In the genomic region with DNA sequence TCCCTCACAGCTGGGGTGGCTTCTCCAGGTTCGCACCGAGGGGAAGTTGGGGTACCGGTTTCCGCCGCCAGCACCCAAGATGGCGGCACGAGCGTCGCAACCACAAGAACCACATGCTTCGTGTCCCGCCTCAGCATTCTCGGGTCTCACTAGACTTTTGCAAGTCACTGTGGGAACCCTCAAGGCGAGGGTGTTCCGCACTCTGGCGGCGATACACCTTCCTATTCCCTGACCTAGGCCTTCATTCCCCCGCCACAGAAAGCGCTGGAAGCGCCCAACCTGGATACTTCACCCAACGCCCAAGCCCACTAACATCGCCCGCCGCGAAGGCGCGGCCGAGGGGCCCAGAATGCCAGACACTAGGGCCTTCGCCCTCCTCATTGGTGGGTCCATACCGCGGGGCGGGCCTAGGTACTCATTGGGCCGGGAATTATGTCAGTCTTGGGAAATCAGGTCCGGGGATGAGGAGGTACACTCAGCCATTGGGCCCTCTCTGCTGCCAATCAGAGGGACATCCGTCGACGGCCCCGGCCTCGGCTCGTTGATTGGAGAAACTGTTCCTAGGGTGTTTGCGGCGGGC, we compare ENCODE assay signal across 8 cellular contexts. TPM values are rescaled to one million over a fixed set of nuclear protein-coding genes. Genes with fewer than 3 reads are reported as not detected.
DNase-seq lines count a peak whose midpoint lies in the region; ATAC-seq and TF ChIP-seq lines count a peak whose summit lies in the region.

No MANE protein-coding gene starts in this region.

- peaks cover 19% of the 10 kb centered on the region for H3K36me3 Mint-ChIP-seq in T-cell

- H3K9me3 ChIP-seq in heart right ventricle (no peaks in the 10 kb centered on the region), upper lobe of left lung (no peaks in the 10 kb centered on the region)

- ATAC-seq in HG02870 (IDR thresholded peaks at IDR 0.05; ENCODE audit: unreplicated experiment) (peak; percentile 90), T-cell (replicated peaks in 1 of 4) (peak; percentile 95 to 97 (median 96)), heart right ventricle (peak; percentile 90 to 95 (median 92)), upper lobe of left lung (ENCODE audit: low FRiP score in 2 of 2) (peak; percentile 96 to 98)

- H3K36me3 ChIP-seq in heart right ventricle (peaks cover 0 to 21% (median 6%) of the 10 kb centered on the region in 9 donors), upper lobe of left lung (peaks cover 0 to 19% (median 9%) of the 10 kb centered on the region in 4 donors)

- H3K27ac ChIP-seq in heart right ventricle = peak overlapping the region; percentile 92 to 99 (median 98)
- H3K27ac ChIP-seq in upper lobe of left lung = peak overlapping the region; percentile 94 to 98 (median 96)

- H3K4me3 ChIP-seq in heart right ventricle (peak overlapping the region; percentile 57 to 89 (median 84)), upper lobe of left lung (peak overlapping the region; percentile 40 to 85 (median 77))

- 0% methylated on average over 41 of the region's 41 CpGs for WGBS in heart right ventricle, 2 donors
- WGBS in upper lobe of left lung, 2 donors = 1 to 2% methylated on average over 13 to 39 of the region's 41 CpGs

- DNase-seq in GM13977 (ENCODE audit: low spot score) (peak; percentile 95), NCI-H146 (lab: John Stamatoyannopoulos, UW) (peak; percentile 100), T-cell (peak; percentile 93 to 100 (median 98)), amniotic epithelial cell (ENCODE audit: low read depth) (peak; percentile 100), heart right ventricle (peak; percentile 98 to 100), posterior cingulate gyrus (peak; percentile 100), upper lobe of left lung (peak; percentile 96 to 100)

- in situ Hi-C loops in GM13977 (cut with MboI; ENCODE audit: low pct_unique_long_range_greater_than_20kb, low sequenced_read_pairs, unreplicated experiment) = no loop called here

- H3K4me3 Mint-ChIP-seq in T-cell = peak overlapping the region; percentile 76 to 97 (median 90)

- TF ChIP-seq POLR2A in upper lobe of left lung (IDR thresholded peaks at IDR 0.05) = peak; percentile 59 to 91 (median 84)

- TF ChIP-seq CTCF in GM13977 (IDR thresholded peaks at IDR 0.05; ENCODE audit: extremely low read depth, insufficient read depth, missing control alignments) (no peak), heart right ventricle (IDR thresholded peaks at IDR 0.05) (no peak), upper lobe of left lung (IDR thresholded peaks at IDR 0.05) (peak in 1 of 6 experiments; percentile 45)

- H3K9me3 Mint-ChIP-seq in T-cell = no peaks in the 10 kb centered on the region

- H3K27ac Mint-ChIP-seq in T-cell = peak overlapping the region; percentile 99

- no peaks in the 10 kb centered on the region for H3K27me3 Mint-ChIP-seq in T-cell

- POLR2A ChIA-PET in T-cell (lab: Charles Lee) = interaction anchor here (0.5 to 0.6 kb wide), 2 partner anchors 209 to 565 kb away, joined by 3 to 6 read pairs; no protein-coding TSS in a partner anchor

- peaks cover 55 to 61% (median 58%) of the 10 kb centered on the region in 3 donors for H3K4me1 Mint-ChIP-seq in T-cell

- intact Hi-C loops in heart right ventricle (cut with DNase I) (no loop called here), posterior cingulate gyrus (cut with DNase I) (no loop called here)

- H3K4me1 ChIP-seq in heart right ventricle (peaks cover 17 to 64% (median 54%) of the 10 kb centered on the region in 9 donors), upper lobe of left lung (peaks cover 40 to 54% (median 45%) of the 10 kb centered on the region in 4 donors)

- CTCF ChIA-PET in T-cell (lab: Charles Lee) = interaction anchor here (0.5 to 3.1 kb wide), 9 partner anchors 11 to 391 kb away, joined by 3 to 13 read pairs (median 4); partner anchors contain the start of gene COPZ2 (in 1 of the 2)

- H3K27me3 ChIP-seq in heart right ventricle = no peaks in the 10 kb centered on the region
- H3K27me3 ChIP-seq in upper lobe of left lung = no peaks in the 10 kb centered on the region

- no peak for TF ChIP-seq EP300 in upper lobe of left lung (IDR thresholded peaks at IDR 0.05)

RNA-seq across cellular contexts. Expression of gene NFE2L1, which starts 0.3 kb away (rescaled TPM):
- total RNA-seq in T-cell (10 to 100 TPM; 30.3 to 61.6 (median 43.9) TPM), heart right ventricle (1,000 to 10,000 TPM in 1 of 10 donors, 100 to 1,000 TPM in 9; 443 to 1,033 (median 704) TPM), upper lobe of left lung (100 to 1,000 TPM; 105 to 203 (median 148) TPM)
- polyA plus RNA-seq in heart right ventricle = 100 to 1,000 TPM; 108 to 251 TPM

RNA-seq across cellular contexts. Expression of gene COPZ2, which starts 10.2 kb away (rescaled TPM):
- 1 to 10 TPM; 1.2 to 2.6 (median 1.9) TPM for total RNA-seq in T-cell
- total RNA-seq in heart right ventricle = 10 to 100 TPM; 45.3 to 67.3 (median 60.7) TPM
- 10 to 100 TPM; 17.5 to 54.1 TPM for polyA plus RNA-seq in heart right ventricle
- total RNA-seq in upper lobe of left lung = 10 to 100 TPM in 4 of 6 donors, 1 to 10 TPM in 2; 5.2 to 33.5 (median 17.7) TPM

RNA-seq across cellular contexts. Expression of gene CBX1, which starts 53.4 kb away (rescaled TPM):
- total RNA-seq in T-cell (10 to 100 TPM; 19.6 to 32.4 (median 30.7) TPM), heart right ventricle (10 to 100 TPM; 30.3 to 40.8 (median 35.9) TPM), upper lobe of left lung (10 to 100 TPM; 12.6 to 38.8 (median 28.0) TPM)
- 10 to 100 TPM; 19.8 to 38.8 TPM for polyA plus RNA-seq in heart right ventricle

RNA-seq across cellular contexts. Expression of gene SNX11, which starts 59.7 kb away (rescaled TPM):
- total RNA-seq in T-cell (10 to 100 TPM; 10.6 to 20.4 (median 19.5) TPM), heart right ventricle (10 to 100 TPM in 9 of 10 donors, 1 to 10 TPM in 1; 7.2 to 17.0 (median 12.3) TPM), upper lobe of left lung (10 to 100 TPM; 19.5 to 27.2 (median 23.7) TPM)
- 10 to 100 TPM in 1 of 2 donors, 1 to 10 TPM in 1; 7.1 to 17.1 TPM for polyA plus RNA-seq in heart right ventricle

Comparison
In these comparisons a context has a peak if more than half of its experiments do, and no peak if none do; other contexts are left out.
1. Peak in every context shown above with its lines: DNase-seq, ATAC-seq, H3K4me3 ChIP-seq and H3K27ac ChIP-seq.